18 cellular contexts compared by ENCODE assay signal in genomic region chr12:114248527-114248926, GRCh38.
A peak's percentile ranks its signal among the peaks of the same experiment; 100 is the strongest.
DNase-seq lines count a peak whose midpoint lies in the region; ATAC-seq and TF ChIP-seq lines count a peak whose summit lies in the region.
"Had no signal": no experiment of that assay in that cellular context is flagged by ENCODE, and none has a peak within 500 bp of the region (broad histone marks: within the 10 kb centered on the region; RNA-seq: fewer than 3 reads in every experiment).

No MANE protein-coding gene starts in this region.

- no peak overlapping the region for H3K4me3 ChIP-seq in HCT116 (replicated peaks in 1 of 2; ENCODE audit: low read depth in 1 of 2, low read length in 2 of 2)
- H3K4me3 ChIP-seq in epithelial cell of esophagus (ENCODE audit: low read length), result no peak overlapping the region
- H3K4me3 ChIP-seq: SJCRH30 had no signal

- RAD21 ChIA-PET in HCT116 (lab: Charles Lee; ENCODE audit: low non-redundant PET in 1 of 2, low total read pairs in 2 of 2, uncharacterized antibody in 2 of 2, unreplicated experiment in 2 of 2), result no interaction called here

- ATAC-seq in HCT116, result no peak

- no peak overlapping the region for H3K9ac ChIP-seq in HCT116 (ENCODE audit: low read length)

- H3K9me3 ChIP-seq in HCT116 (ENCODE audit: control insufficient read depth in 1 of 2, insufficient read depth in 1 of 2, low read depth in 1 of 2, low read length in 2 of 2), result no peaks in the 10 kb centered on the region
- H3K9me3 ChIP-seq: SJCRH30 had no signal

- DNase-seq in EH (ENCODE audit: low read depth), result peak; percentile 21
- no peak for DNase-seq in HCT116 (ENCODE audit: low read depth, low spot score)
- peak; percentile 2 for DNase-seq in epithelial cell of esophagus (ENCODE audit: low read depth)
- DNase-seq in SKM-1 (lab: John Stamatoyannopoulos, UW; ENCODE audit: unreplicated experiment), result no peak
- no peak for DNase-seq in NCI-H2196 (lab: John Stamatoyannopoulos, UW; ENCODE audit: unreplicated experiment)
- no peak for DNase-seq in DMS 273 (lab: John Stamatoyannopoulos, UW; ENCODE audit: unreplicated experiment)
- DNase-seq: GOT3, IMR-90, Karpas-422, MM.1S, NCI-H1048, NCI-H1436 treated with DMSO at 0.1 percent for 48 hours, NCI-H1930, NCI-H345, NCI-H524, NCI-H82 had no signal

- TF ChIP-seq CTCF in HCT116 (IDR thresholded peaks at IDR 0.05 in 2 of 3, conservative IDR thresholded peaks at IDR 0.05 in 1 of 3; ENCODE audit: borderline replicate concordance in 1 of 3, insufficient read depth in 1 of 3, low read depth in 2 of 3, low read length in 2 of 3) (no peak), epithelial cell of esophagus (IDR thresholded peaks at IDR 0.05; ENCODE audit: insufficient read depth, low read depth, low read length, missing control alignments) (no peak)

- H3K4me2 ChIP-seq in HCT116 (ENCODE audit: low read length), result no peak overlapping the region

- POLR2A ChIA-PET in HCT116 (lab: Charles Lee), result no interaction called here

- no peak overlapping the region for H3K27ac ChIP-seq in HCT116 (ENCODE audit: low read depth, low read length)
- H3K27ac ChIP-seq: SJCRH30 had no signal

- H3K36me3 ChIP-seq in HCT116 (ENCODE audit: control insufficient read depth in 1 of 2, insufficient read depth in 2 of 2, low read length in 2 of 2), result no peaks in the 10 kb centered on the region
- H3K36me3 ChIP-seq: SJCRH30 had no signal

- no peaks in the 10 kb centered on the region; the same call in 1 of the 2 replicates for H4K20me1 ChIP-seq in HCT116 (ENCODE audit: insufficient read depth)

- H3K79me2 ChIP-seq in HCT116 (ENCODE audit: insufficient read depth, low read length), result no peaks in the 10 kb centered on the region

- no peak overlapping the region for H2AFZ ChIP-seq in HCT116 (ENCODE audit: low read depth, low read length, poor library complexity, severe bottlenecking)

- no peak for TF ChIP-seq RAD21 in HCT116 (IDR thresholded peaks at IDR 0.05; ENCODE audit: low read depth)

- no peaks in the 10 kb centered on the region for H3K4me1 ChIP-seq in HCT116 (ENCODE audit: control insufficient read depth in 1 of 2, insufficient read depth in 2 of 2, low read length in 2 of 2)
- H3K4me1 ChIP-seq: SJCRH30 had no signal

- CTCF ChIA-PET in HCT116 (lab: Charles Lee), result no interaction called here

- 0 out of 2 replicates have a peak, but pooled peaks cover 13% of the 10 kb centered on the region for H3K27me3 ChIP-seq in HCT116 (ENCODE audit: insufficient read depth, low read length)
- H3K27me3 ChIP-seq: SJCRH30 had no signal

- no TSS peak for BruUV-seq in HCT116 (replicated peaks; lab: Mats Ljungman, UMichigan)

- no peak for TF ChIP-seq POLR2A in HCT116 (IDR thresholded peaks at IDR 0.05; ENCODE audit: borderline replicate concordance, extremely low read depth, insufficient read depth, insufficient read length)

- intact Hi-C loops in HCT116 (cut with micrococcal nuclease), result no loop called here

- H3K9me2 ChIP-seq in HCT116 (ENCODE audit: insufficient read depth), result no peaks in the 10 kb centered on the region

TF ChIP-seq in HCT116, 20 proteins besides CTCF, POLR2A, EP300 and RAD21:
- TF ChIP-seq SIN3A (IDR thresholded peaks at IDR 0.05; ENCODE audit: low read depth) (no peak), CEBPB (IDR thresholded peaks at IDR 0.05; ENCODE audit: low read depth) (no peak), ZFX (IDR thresholded peaks at IDR 0.05) (no peak)
- TF ChIP-seq, protein P1, sequence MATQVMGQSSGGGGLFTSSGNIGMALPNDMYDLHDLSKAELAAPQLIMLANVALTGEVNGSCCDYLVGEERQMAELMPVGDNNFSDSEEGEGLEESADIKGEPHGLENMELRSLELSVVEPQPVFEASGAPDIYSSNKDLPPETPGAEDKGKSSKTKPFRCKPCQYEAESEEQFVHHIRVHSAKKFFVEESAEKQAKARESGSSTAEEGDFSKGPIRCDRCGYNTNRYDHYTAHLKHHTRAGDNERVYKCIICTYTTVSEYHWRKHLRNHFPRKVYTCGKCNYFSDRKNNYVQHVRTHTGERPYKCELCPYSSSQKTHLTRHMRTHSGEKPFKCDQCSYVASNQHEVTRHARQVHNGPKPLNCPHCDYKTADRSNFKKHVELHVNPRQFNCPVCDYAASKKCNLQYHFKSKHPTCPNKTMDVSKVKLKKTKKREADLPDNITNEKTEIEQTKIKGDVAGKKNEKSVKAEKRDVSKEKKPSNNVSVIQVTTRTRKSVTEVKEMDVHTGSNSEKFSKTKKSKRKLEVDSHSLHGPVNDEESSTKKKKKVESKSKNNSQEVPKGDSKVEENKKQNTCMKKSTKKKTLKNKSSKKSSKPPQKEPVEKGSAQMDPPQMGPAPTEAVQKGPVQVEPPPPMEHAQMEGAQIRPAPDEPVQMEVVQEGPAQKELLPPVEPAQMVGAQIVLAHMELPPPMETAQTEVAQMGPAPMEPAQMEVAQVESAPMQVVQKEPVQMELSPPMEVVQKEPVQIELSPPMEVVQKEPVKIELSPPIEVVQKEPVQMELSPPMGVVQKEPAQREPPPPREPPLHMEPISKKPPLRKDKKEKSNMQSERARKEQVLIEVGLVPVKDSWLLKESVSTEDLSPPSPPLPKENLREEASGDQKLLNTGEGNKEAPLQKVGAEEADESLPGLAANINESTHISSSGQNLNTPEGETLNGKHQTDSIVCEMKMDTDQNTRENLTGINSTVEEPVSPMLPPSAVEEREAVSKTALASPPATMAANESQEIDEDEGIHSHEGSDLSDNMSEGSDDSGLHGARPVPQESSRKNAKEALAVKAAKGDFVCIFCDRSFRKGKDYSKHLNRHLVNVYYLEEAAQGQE (IDR thresholded peaks at IDR 0.05; ENCODE audit: low read depth), result peak; percentile 58

TF ChIP-seq in PFSK-1, 5 proteins besides CTCF, POLR2A, EP300 and RAD21:
- TF ChIP-seq, protein P1 (IDR thresholded peaks at IDR 0.05; ENCODE audit: insufficient read depth in 1 of 2, low read depth in 2 of 2, low read length in 2 of 2), result peak; percentile 46 to 90; a peak in 3 of 4 replicates
- no peak for TF ChIP-seq POLR2AphosphoS5 (IDR thresholded peaks at IDR 0.05; ENCODE audit: low read depth, low read length)

Comparison
In these comparisons a context has a peak if more than half of its experiments do, and no peak if none do; other contexts are left out.
1. DNase-seq: peak in EH (single experiment) and epithelial cell of esophagus (single experiment); none in HCT116 (single experiment), SKM-1 (single experiment), NCI-H2196 (single experiment) and DMS 273 (single experiment).